8 cellular contexts compared by ENCODE assay signal in the genomic region with DNA sequence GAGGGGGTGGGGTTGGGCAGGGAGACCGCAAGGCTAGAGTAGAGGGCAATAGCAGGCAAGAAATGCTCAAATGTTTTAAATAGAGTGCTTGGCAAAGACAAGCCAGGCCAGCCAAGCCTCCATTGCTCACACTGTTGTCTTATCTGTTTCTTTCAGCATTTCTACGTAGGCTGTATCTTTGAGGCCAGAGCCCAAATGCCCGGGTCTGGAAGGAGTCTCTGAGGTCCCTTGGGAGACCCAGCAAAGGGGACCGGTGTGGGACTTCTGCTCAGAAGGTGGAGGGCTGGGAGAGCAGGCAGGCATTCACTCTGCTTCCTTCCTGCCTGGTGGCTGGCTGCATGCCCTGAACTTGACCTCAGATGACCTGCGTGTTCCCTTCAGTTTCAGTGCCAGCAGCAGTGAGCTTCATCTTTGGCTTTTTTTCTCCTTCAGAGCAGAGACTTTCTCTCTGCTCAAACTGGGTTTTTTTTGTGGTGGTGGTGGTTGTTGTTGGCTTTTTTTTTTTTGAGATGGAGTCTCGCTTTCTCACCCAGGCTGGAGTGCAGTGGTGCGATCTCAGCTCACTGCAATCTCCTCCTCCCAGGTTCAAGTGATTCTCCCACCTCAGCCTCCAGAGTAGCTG. TPM values are rescaled to one million over a fixed set of nuclear protein-coding genes. Genes with fewer than 3 reads are reported as not detected.
DNase-seq lines count a peak whose midpoint lies in the region; ATAC-seq and TF ChIP-seq lines count a peak whose summit lies in the region.

No MANE protein-coding gene starts in this region.

- intact Hi-C loops in right cardiac atrium (cut with DNase I) (no loop called here), esophagus muscularis mucosa (cut with DNase I) (no loop called here)

- H3K36me3 Mint-ChIP-seq in activated CD8-positive, alpha-beta memory T cell treated with anti-CD3 and anti-CD28 coated beads, Interleukin-2, amount 10 ng/mL, durations not matched to agents 7 days and 5 days, result no peaks in the 10 kb centered on the region

- CTCF ChIA-PET in activated CD8-positive, alpha-beta memory T cell treated with anti-CD3 and anti-CD28 coated beads, Interleukin-2, amount 10 ng/mL, durations not matched to agents 7 days and 5 days (lab: Charles Lee), result interaction anchor here (0.7 to 2.0 kb wide), 8 partner anchors 10 to 147 kb away, joined by 3 to 8 read pairs (median 4); no protein-coding TSS in a partner anchor

- H3K9me3 ChIP-seq in right cardiac atrium (ENCODE audit: control insufficient read depth, low read length), result no peaks in the 10 kb centered on the region
- no peaks in the 10 kb centered on the region for H3K9me3 ChIP-seq in thymus (ENCODE audit: control insufficient read depth)
- no peaks in the 10 kb centered on the region for H3K9me3 ChIP-seq in esophagus muscularis mucosa

- H3K4me3 Mint-ChIP-seq in activated CD8-positive, alpha-beta memory T cell treated with anti-CD3 and anti-CD28 coated beads, Interleukin-2, amount 10 ng/mL, durations not matched to agents 7 days and 5 days, result peak overlapping the region; percentile 46

- DNase-seq in NCI-H510A treated with DMSO at 0.1 percent for 48 hours (lab: John Stamatoyannopoulos, UW), result peak; percentile 34
- DNase-seq in NCI-H510A (lab: John Stamatoyannopoulos, UW), result no peak
- DNase-seq in MV-4-11 (lab: John Stamatoyannopoulos, UW), result peak; percentile 67
- peak; percentile 81 for DNase-seq in activated CD8-positive, alpha-beta memory T cell treated with anti-CD3 and anti-CD28 coated beads, Interleukin-2, amount 10 ng/mL, durations not matched to agents 7 days and 5 days
- DNase-seq in right cardiac atrium, result peak; percentile 77 to 92 (median 92)
- no peak for DNase-seq in esophagus muscularis mucosa (ENCODE audit: extremely low spot score)

- H3K27ac ChIP-seq in right cardiac atrium (ENCODE audit: low read length) (peak overlapping the region; percentile 9), thymus (ENCODE audit: low read depth) (peak overlapping the region; percentile 84), esophagus muscularis mucosa (replicated peaks in 1 of 4) (peak overlapping the region in 2 of 4 donors; percentile 35 to 56)

- WGBS in right cardiac atrium, result 10% methylated on average over 7 of the region's 7 CpGs
- whole genome bisulfite sequencing in thymus, result 6% methylated on average over 7 of the region's 7 CpGs
- WGBS in esophagus muscularis mucosa, result 43% methylated on average over 7 of the region's 7 CpGs

- H3K36me3 ChIP-seq in thymus (ENCODE audit: control insufficient read depth, insufficient read depth) (no peaks in the 10 kb centered on the region), esophagus muscularis mucosa (no peaks in the 10 kb centered on the region)

- no peak for TF ChIP-seq CTCF in esophagus muscularis mucosa (IDR thresholded peaks at IDR 0.05)

- H3K9me3 Mint-ChIP-seq in activated CD8-positive, alpha-beta memory T cell treated with anti-CD3 and anti-CD28 coated beads, Interleukin-2, amount 10 ng/mL, durations not matched to agents 7 days and 5 days (ENCODE audit: low read depth), result no peaks in the 10 kb centered on the region

- H3K27me3 ChIP-seq in right cardiac atrium (ENCODE audit: control insufficient read depth, insufficient read depth) (no peaks in the 10 kb centered on the region), thymus (ENCODE audit: control insufficient read depth, insufficient read depth) (no peaks in the 10 kb centered on the region), esophagus muscularis mucosa (no peaks in the 10 kb centered on the region)

- no peak for TF ChIP-seq POLR2A in esophagus muscularis mucosa (IDR thresholded peaks at IDR 0.05; ENCODE audit: low read depth)

- ATAC-seq in HG02588 (IDR thresholded peaks at IDR 0.05; ENCODE audit: unreplicated experiment), result peak; percentile 85
- ATAC-seq in activated CD8-positive, alpha-beta memory T cell treated with anti-CD3 and anti-CD28 coated beads, Interleukin-2, amount 10 ng/mL, durations not matched to agents 7 days and 5 days, result peak; percentile 86
- peak; percentile 89 for ATAC-seq in right cardiac atrium

- H3K4me1 Mint-ChIP-seq in activated CD8-positive, alpha-beta memory T cell treated with anti-CD3 and anti-CD28 coated beads, Interleukin-2, amount 10 ng/mL, durations not matched to agents 7 days and 5 days, result peaks cover 34% of the 10 kb centered on the region

- H3K4me3 ChIP-seq in right cardiac atrium (ENCODE audit: low read length), result no peak overlapping the region
- peak overlapping the region; percentile 20 for H3K4me3 ChIP-seq in thymus (ENCODE audit: low read length)
- no peak overlapping the region for H3K4me3 ChIP-seq in esophagus muscularis mucosa

- peak overlapping the region; percentile 74 for H3K27ac Mint-ChIP-seq in activated CD8-positive, alpha-beta memory T cell treated with anti-CD3 and anti-CD28 coated beads, Interleukin-2, amount 10 ng/mL, durations not matched to agents 7 days and 5 days

- H3K4me1 ChIP-seq in right cardiac atrium (ENCODE audit: control insufficient read depth, insufficient read depth, low read length), result peaks cover 9% of the 10 kb centered on the region
- peaks cover 27% of the 10 kb centered on the region for H3K4me1 ChIP-seq in thymus (ENCODE audit: control insufficient read depth, insufficient read depth, low read length)
- H3K4me1 ChIP-seq in esophagus muscularis mucosa, result peaks cover 18 to 23% (median 19%) of the 10 kb centered on the region in 4 donors

- peaks cover 2% of the 10 kb centered on the region for H3K27me3 Mint-ChIP-seq in activated CD8-positive, alpha-beta memory T cell treated with anti-CD3 and anti-CD28 coated beads, Interleukin-2, amount 10 ng/mL, durations not matched to agents 7 days and 5 days

- TF ChIP-seq EP300 in esophagus muscularis mucosa (IDR thresholded peaks at IDR 0.05), result no peak

RNA-seq across cellular contexts. Expression of a gene that starts 13.7 kb away (rescaled TPM):
- 10 to 100 TPM; 12.7 to 13.7 TPM for total RNA-seq in activated CD8-positive, alpha-beta memory T cell treated with anti-CD3 and anti-CD28 coated beads, Interleukin-2, amount 10 ng/mL, durations not matched to agents 7 days and 5 days
- total RNA-seq in right cardiac atrium (1 to 10 TPM; 2.5 to 3.3 (median 2.9) TPM), esophagus muscularis mucosa (1 to 10 TPM; 5.4 to 6.7 (median 6.1) TPM)
- polyA plus RNA-seq in right cardiac atrium (1.1 TPM), thymus (4.2 TPM)

RNA-seq across cellular contexts. Expression of a gene that starts 44.3 kb away (rescaled TPM):
- total RNA-seq in activated CD8-positive, alpha-beta memory T cell treated with anti-CD3 and anti-CD28 coated beads, Interleukin-2, amount 10 ng/mL, durations not matched to agents 7 days and 5 days, result 10 to 100 TPM; 65.9 to 75.4 TPM
- total RNA-seq in right cardiac atrium (10 to 100 TPM; 20.2 to 29.0 (median 26.7) TPM), esophagus muscularis mucosa (10 to 100 TPM; 31.6 to 50.7 (median 36.6) TPM)
- polyA plus RNA-seq in right cardiac atrium (47.4 TPM), thymus (157 TPM)

Comparison
In these comparisons a context has a peak if more than half of its experiments do, and no peak if none do; other contexts are left out.
1. DNase-seq: peak in NCI-H510A treated with DMSO at 0.1 percent for 48 hours (single experiment), MV-4-11 (single experiment), activated CD8-positive, alpha-beta memory T cell treated with anti-CD3 and anti-CD28 coated beads, Interleukin-2, amount 10 ng/mL, durations not matched to agents 7 days and 5 days (single experiment) and right cardiac atrium (3 of 3); none in NCI-H510A (single experiment) and esophagus muscularis mucosa (single experiment).
2. Peak in every context shown above with its lines, with median percentiles within 50 percentile points of each other: ATAC-seq.